23 cellular contexts compared by ENCODE assay signal in genomic region chr21:43792406-43792805, GRCh38. TPM values are rescaled to one million over a fixed set of nuclear protein-coding genes. Genes with fewer than 3 reads are reported as not detected.
DNase-seq lines count a peak whose midpoint lies in the region; ATAC-seq and TF ChIP-seq lines count a peak whose summit lies in the region.
"Had no signal": no experiment of that assay in that cellular context is flagged by ENCODE, and none has a peak within 500 bp of the region (broad histone marks: within the 10 kb centered on the region; RNA-seq: fewer than 3 reads in every experiment).

No MANE protein-coding gene starts in this region.

- no peaks in the 10 kb centered on the region for H3K27me3 ChIP-seq in endodermal cell (ENCODE audit: control insufficient read depth, insufficient read depth, low read length, poor library complexity, severe bottlenecking)
- H3K27me3 ChIP-seq: heart left ventricle, ovary, Peyer's patch had no signal

- H3K36me3 ChIP-seq in endodermal cell (ENCODE audit: control insufficient read depth, insufficient read depth, low read length) = peaks cover 65% of the 10 kb centered on the region
- H3K36me3 ChIP-seq: ovary had no signal

- H3K4me1 ChIP-seq in endodermal cell (ENCODE audit: control insufficient read depth, insufficient read depth, low read length) = no peaks in the 10 kb centered on the region

- H3K27ac ChIP-seq in endodermal cell (ENCODE audit: low read depth, low read length) = no peak overlapping the region
- H3K27ac ChIP-seq: 22Rv1, heart left ventricle, ovary, Peyer's patch, thoracic aorta had no signal

- H3K9me3 ChIP-seq in endodermal cell (ENCODE audit: control insufficient read depth, low read length) = no peaks in the 10 kb centered on the region
- H3K9me3 ChIP-seq: heart left ventricle, ovary, Peyer's patch, thoracic aorta had no signal

- TF ChIP-seq POLR2A in erythroblast (IDR thresholded peaks at IDR 0.05; ENCODE audit: low read length) = no peak

- 94 to 100% methylated on average over 4 to 8 of the region's 8 CpGs for WGBS in endodermal cell (ENCODE audit: insufficient coverage in 1 of 2, insufficient read length in 1 of 2), 2 experiments

- TF ChIP-seq CTCF in natural killer cell (IDR thresholded peaks at IDR 0.05) = no peak
- no peak for TF ChIP-seq CTCF in endodermal cell (conservative IDR thresholded peaks at IDR 0.05)

- peak overlapping the region; percentile 38 for H3K4me3 Mint-ChIP-seq in T-helper 1 cell treated with Interleukin-12 subunit alpha and Interleukin-12 subunit beta and Interleukin-4 antibody, amounts not matched to agents 30 μg/mL and 1 μg/mL, for 36 hours
- peak overlapping the region; percentile 66 for H3K4me3 Mint-ChIP-seq in natural killer cell treated with Interleukin-12 subunit alpha and Interleukin-12 subunit beta and Interleukin-15 and Interleukin-18, amount 100 ng/mL, for 72 hours
- H3K4me3 Mint-ChIP-seq in natural killer cell (no peak overlapping the region), endodermal cell (peak overlapping the region; percentile 3)
- H3K4me3 Mint-ChIP-seq: activated naive CD8-positive, alpha-beta T cell treated with anti-CD3 and anti-CD28 coated beads, Interleukin-2, amount 10 ng/mL, durations not matched to agents 7 days and 5 days; stimulated activated memory B cell treated with anti-CD40 and anti-IgM and Interleukin-4, amounts not matched to agents 10 μg/mL and 1 μg/mL and 100 μg/mL, for 72 hours had no signal

- H3K4me1 Mint-ChIP-seq in T-helper 1 cell treated with Interleukin-12 subunit alpha and Interleukin-12 subunit beta and Interleukin-4 antibody, amounts not matched to agents 30 μg/mL and 1 μg/mL, for 36 hours (ENCODE audit: low read depth) = peaks cover 22% of the 10 kb centered on the region
- peaks cover 13 to 17% of the 10 kb centered on the region in 2 donors for H3K4me1 Mint-ChIP-seq in natural killer cell treated with Interleukin-12 subunit alpha and Interleukin-12 subunit beta and Interleukin-15 and Interleukin-18, amount 100 ng/mL, for 72 hours (ENCODE audit: low read depth in 2 of 2)
- H3K4me1 Mint-ChIP-seq in natural killer cell = peaks cover 6 to 19% of the 10 kb centered on the region in 2 donors
- peaks cover 3% of the 10 kb centered on the region for H3K4me1 Mint-ChIP-seq in endodermal cell

- ATAC-seq in natural killer cell treated with Interleukin-12 subunit alpha and Interleukin-12 subunit beta and Interleukin-15 and Interleukin-18, amount 100 ng/mL, for 72 hours = no peak
- ATAC-seq in natural killer cell = no peak
- ATAC-seq: CD8-positive, alpha-beta T cell; heart left ventricle; left colon; stimulated activated memory B cell treated with anti-CD40 and anti-IgM and Interleukin-4, amounts not matched to agents 10 μg/mL and 1 μg/mL and 100 μg/mL, for 72 hours had no signal

- H3K27ac Mint-ChIP-seq in T-helper 1 cell treated with Interleukin-12 subunit alpha and Interleukin-12 subunit beta and Interleukin-4 antibody, amounts not matched to agents 30 μg/mL and 1 μg/mL, for 36 hours = no peak overlapping the region
- H3K27ac Mint-ChIP-seq in natural killer cell treated with Interleukin-12 subunit alpha and Interleukin-12 subunit beta and Interleukin-15 and Interleukin-18, amount 100 ng/mL, for 72 hours = peak overlapping the region in 1 of 2 donors; percentile 12
- H3K27ac Mint-ChIP-seq in natural killer cell (peak overlapping the region in 1 of 2 donors; percentile 24), endodermal cell (no peak overlapping the region)
- H3K27ac Mint-ChIP-seq: activated naive CD8-positive, alpha-beta T cell treated with anti-CD3 and anti-CD28 coated beads, Interleukin-2, amount 10 ng/mL, durations not matched to agents 7 days and 5 days; CD8-positive, alpha-beta T cell; stimulated activated memory B cell treated with anti-CD40 and anti-IgM and Interleukin-4, amounts not matched to agents 10 μg/mL and 1 μg/mL and 100 μg/mL, for 72 hours had no signal

- peaks cover 20% of the 10 kb centered on the region for H3K36me3 Mint-ChIP-seq in T-helper 1 cell treated with Interleukin-12 subunit alpha and Interleukin-12 subunit beta and Interleukin-4 antibody, amounts not matched to agents 30 μg/mL and 1 μg/mL, for 36 hours (ENCODE audit: low read depth)
- peaks cover 15% of the 10 kb centered on the region for H3K36me3 Mint-ChIP-seq in natural killer cell treated with Interleukin-12 subunit alpha and Interleukin-12 subunit beta and Interleukin-15 and Interleukin-18, amount 100 ng/mL, for 72 hours
- no peaks in the 10 kb centered on the region for H3K36me3 Mint-ChIP-seq in natural killer cell
- peaks cover 53% of the 10 kb centered on the region for H3K36me3 Mint-ChIP-seq in endodermal cell (ENCODE audit: low read depth)

- no peak overlapping the region for H3K4me3 ChIP-seq in endodermal cell (ENCODE audit: low read length)
- H3K4me3 ChIP-seq: heart left ventricle, ovary, Peyer's patch, thoracic aorta had no signal

- intact Hi-C loops in natural killer cell (cut with micrococcal nuclease) = no loop called here

- no peak overlapping the region for H3K9ac ChIP-seq in endodermal cell (ENCODE audit: extremely low read depth, low read length, poor library complexity, severe bottlenecking)

- no peaks in the 10 kb centered on the region for H3K27me3 Mint-ChIP-seq in T-helper 1 cell treated with Interleukin-12 subunit alpha and Interleukin-12 subunit beta and Interleukin-4 antibody, amounts not matched to agents 30 μg/mL and 1 μg/mL, for 36 hours (ENCODE audit: low read depth)
- no peaks in the 10 kb centered on the region for H3K27me3 Mint-ChIP-seq in natural killer cell treated with Interleukin-12 subunit alpha and Interleukin-12 subunit beta and Interleukin-15 and Interleukin-18, amount 100 ng/mL, for 72 hours
- no peaks in the 10 kb centered on the region for H3K27me3 Mint-ChIP-seq in natural killer cell (ENCODE audit: low read depth in 2 of 2)
- no peaks in the 10 kb centered on the region for H3K27me3 Mint-ChIP-seq in endodermal cell (ENCODE audit: insufficient read depth)
- H3K27me3 Mint-ChIP-seq: activated naive CD8-positive, alpha-beta T cell treated with anti-CD3 and anti-CD28 coated beads, Interleukin-2, amount 10 ng/mL, durations not matched to agents 7 days and 5 days; stimulated activated memory B cell treated with anti-CD40 and anti-IgM and Interleukin-4, amounts not matched to agents 10 μg/mL and 1 μg/mL and 100 μg/mL, for 72 hours had no signal

- no peaks in the 10 kb centered on the region for H3K9me3 Mint-ChIP-seq in T-helper 1 cell treated with Interleukin-12 subunit alpha and Interleukin-12 subunit beta and Interleukin-4 antibody, amounts not matched to agents 30 μg/mL and 1 μg/mL, for 36 hours
- no peaks in the 10 kb centered on the region for H3K9me3 Mint-ChIP-seq in natural killer cell treated with Interleukin-12 subunit alpha and Interleukin-12 subunit beta and Interleukin-15 and Interleukin-18, amount 100 ng/mL, for 72 hours
- H3K9me3 Mint-ChIP-seq in natural killer cell (no peaks in the 10 kb centered on the region), endodermal cell (no peaks in the 10 kb centered on the region)
- H3K9me3 Mint-ChIP-seq: activated naive CD8-positive, alpha-beta T cell treated with anti-CD3 and anti-CD28 coated beads, Interleukin-2, amount 10 ng/mL, durations not matched to agents 7 days and 5 days; CD8-positive, alpha-beta T cell; stimulated activated memory B cell treated with anti-CD40 and anti-IgM and Interleukin-4, amounts not matched to agents 10 μg/mL and 1 μg/mL and 100 μg/mL, for 72 hours had no signal

- no peak for DNase-seq in T-helper 1 cell
- DNase-seq in natural killer cell treated with Interleukin-12 subunit alpha and Interleukin-12 subunit beta and Interleukin-15 and Interleukin-18, amount 100 ng/mL, for 72 hours (ENCODE audit: low spot score) = no peak
- no peak for DNase-seq in natural killer cell
- no peak for DNase-seq in endodermal cell
- DNase-seq in erythroblast (lab: John Stamatoyannopoulos, UW) = no peak
- DNase-seq in amygdala (lab: John Stamatoyannopoulos, UW) = no peak
- no peak for DNase-seq in stimulated activated CD4-positive, alpha-beta T cell treated with anti-CD3 and anti-CD28 coated beads, Interleukin-2, amount 100 ng/mL, for 24 hours
- DNase-seq: activated CD8-positive, alpha-beta memory T cell treated with anti-CD3 and anti-CD28 coated beads, Interleukin-2, amount 50 U/mL, for 4 hours; activated naive CD8-positive, alpha-beta T cell treated with anti-CD3 and anti-CD28 coated beads, Interleukin-2, amount 10 ng/mL, durations not matched to agents 7 days and 5 days; CD8-positive, alpha-beta T cell; heart left ventricle; left colon; NCI-H1092; NCI-H1930; NCI-H69; ovary; Peyer's patch; retina; stimulated activated CD4-positive, alpha-beta T cell treated with anti-CD3 and anti-CD28 coated beads, Interleukin-2, amount 100 ng/mL, for 48 hours had no signal

RNA-seq across cellular contexts. Expression of gene RRP1, which starts 3.0 kb away (rescaled TPM):
- total RNA-seq in natural killer cell treated with Interleukin-12 subunit alpha and Interleukin-12 subunit beta and Interleukin-15 and Interleukin-18, amount 100 ng/mL, for 72 hours = 10 to 100 TPM; 35.5 to 89.9 TPM
- total RNA-seq in natural killer cell (10 to 100 TPM; 15.7 to 24.6 (median 23.7) TPM), endodermal cell (10 to 100 TPM; 36.4 to 36.7 TPM)
- 29.7 TPM for polyA plus RNA-seq in endodermal cell (2013, experiment 1 of 2)
- polyA plus RNA-seq in endodermal cell (2013, experiment 2 of 2) = 24.5 TPM

RNA-seq across cellular contexts. Expression of gene CSTB, which starts 16.3 kb away (rescaled TPM):
- total RNA-seq in natural killer cell treated with Interleukin-12 subunit alpha and Interleukin-12 subunit beta and Interleukin-15 and Interleukin-18, amount 100 ng/mL, for 72 hours = 10 to 100 TPM; 15.3 to 15.4 TPM
- total RNA-seq in natural killer cell (10 to 100 TPM; 18.5 to 23.1 (median 22.7) TPM), endodermal cell (10 to 100 TPM; 50.0 to 54.5 TPM)
- 36.1 TPM for polyA plus RNA-seq in endodermal cell (2013, experiment 1 of 2)
- 33.5 TPM for polyA plus RNA-seq in endodermal cell (2013, experiment 2 of 2)
